ENCODE assay signal across 30 cellular contexts in genomic region chr7:41065663-41066062, GRCh38.
A peak's percentile ranks its signal among the peaks of the same experiment; 100 is the strongest.
DNase-seq lines count a peak whose midpoint lies in the region; ATAC-seq, FAIRE-seq and TF ChIP-seq lines count a peak whose summit lies in the region.
"Had no signal": no experiment of that assay in that cellular context is flagged by ENCODE, and none has a peak within 500 bp of the region (broad histone marks: within the 10 kb centered on the region; RNA-seq: fewer than 3 reads in every experiment).

No MANE protein-coding gene starts in this region.

- H3K36me3 ChIP-seq in bronchial epithelial cell (ENCODE audit: control insufficient read depth, insufficient read depth, low read length) (no peaks in the 10 kb centered on the region), trophoblast cell (ENCODE audit: control insufficient read depth in 1 of 2, insufficient read depth in 2 of 2, low read length in 2 of 2) (no peaks in the 10 kb centered on the region), uterus (no peaks in the 10 kb centered on the region), upper lobe of left lung (no peaks in the 10 kb centered on the region)
- H3K36me3 ChIP-seq: MG63, neural progenitor cell, right atrium auricular region, suprapubic skin, vagina had no signal

- no peak overlapping the region for H3K9ac ChIP-seq in trophoblast cell (ENCODE audit: low read length)
- H3K9ac ChIP-seq: neural progenitor cell, parathyroid adenoma had no signal

- no peak for FAIRE-seq in bronchial epithelial cell (lab: Jason Lieb, UNC)
- FAIRE-seq: endometrium, G401.6, HTR-8/SVneo had no signal

- H3K4me3 ChIP-seq in bronchial epithelial cell (ENCODE audit: low read depth, low read length) (no peak overlapping the region), trophoblast cell (ENCODE audit: low read depth, low read length) (no peak overlapping the region), uterus (no peak overlapping the region), upper lobe of left lung (no peak overlapping the region)
- H3K4me3 ChIP-seq: MG63, neural progenitor cell, right atrium auricular region, smooth muscle cell, suprapubic skin, vagina had no signal

- no peak for TF ChIP-seq CTCF in Calu3 (IDR thresholded peaks at IDR 0.05; ENCODE audit: unreplicated experiment)
- TF ChIP-seq CTCF in bronchial epithelial cell (IDR thresholded peaks at IDR 0.05; ENCODE audit: insufficient read depth, low read length, severe bottlenecking): no peak
- no peak for TF ChIP-seq CTCF in uterus (IDR thresholded peaks at IDR 0.05)
- no peak for TF ChIP-seq CTCF in upper lobe of left lung (IDR thresholded peaks at IDR 0.05)

- DNase-seq in Calu3: peak; percentile 53
- peak; percentile 74 for DNase-seq in NCI-H2029 (lab: John Stamatoyannopoulos, UW)
- DNase-seq in bronchial epithelial cell (ENCODE audit: low read depth): peak; percentile 85
- no peak for DNase-seq in trophoblast cell
- DNase-seq in amygdala (lab: John Stamatoyannopoulos, UW): no peak
- DNase-seq in uterus: no peak
- DNase-seq in upper lobe of left lung: no peak
- no peak for DNase-seq in immature natural killer cell
- DNase-seq: ACHN; activated CD8-positive, alpha-beta T cell treated with anti-CD3 and anti-CD28 coated beads for 36 hours; activated naive CD4-positive, alpha-beta T cell treated with anti-CD3 and anti-CD28 coated beads for 36 hours; CD8-positive, alpha-beta T cell; hippocampal formation; MG63; NCI-H1105 treated with DMSO at 0.1 percent for 48 hours; NCI-H187 treated with DMSO at 0.1 percent for 48 hours; NCI-H524 treated with DMSO at 0.1 percent for 48 hours; Right ventricle myocardium superior; stimulated activated naive CD4-positive, alpha-beta T cell had no signal

- H3K27ac Mint-ChIP-seq in Calu3 (ENCODE audit: unreplicated experiment): peak overlapping the region; percentile 40
- H3K27ac Mint-ChIP-seq in immature natural killer cell: no peak overlapping the region
- H3K27ac Mint-ChIP-seq: activated CD8-positive, alpha-beta T cell treated with anti-CD3 and anti-CD28 coated beads for 36 hours; activated naive CD4-positive, alpha-beta T cell treated with anti-CD3 and anti-CD28 coated beads for 36 hours; B cell; CD8-positive, alpha-beta T cell; neural progenitor cell had no signal

- H3K79me2 ChIP-seq in trophoblast cell (ENCODE audit: control insufficient read depth, insufficient read depth, low read length, poor library complexity): peaks cover 2% of the 10 kb centered on the region
- H3K79me2 ChIP-seq: parathyroid adenoma had no signal

- H2BK5ac ChIP-seq in trophoblast cell (ENCODE audit: low read depth, low read length, poor library complexity): no peak overlapping the region

- H3K4me2 ChIP-seq in trophoblast cell (ENCODE audit: low read length): no peak overlapping the region
- H3K4me2 ChIP-seq: neural progenitor cell, smooth muscle cell had no signal

- H3K4ac ChIP-seq in trophoblast cell (ENCODE audit: low read depth, low read length): no peak overlapping the region

- no peak overlapping the region for H4K91ac ChIP-seq in trophoblast cell (ENCODE audit: low read depth, low read length)

- no peak overlapping the region for H3K18ac ChIP-seq in trophoblast cell (ENCODE audit: low read length)

- no peaks in the 10 kb centered on the region for H3K27me3 ChIP-seq in bronchial epithelial cell (ENCODE audit: control insufficient read depth, insufficient read depth, low read length)
- no peaks in the 10 kb centered on the region for H3K27me3 ChIP-seq in trophoblast cell (ENCODE audit: insufficient read depth, low read length)
- no peaks in the 10 kb centered on the region for H3K27me3 ChIP-seq in uterus
- H3K27me3 ChIP-seq in upper lobe of left lung: no peaks in the 10 kb centered on the region
- H3K27me3 ChIP-seq: MG63, neural progenitor cell, right atrium auricular region, suprapubic skin, vagina had no signal

- H4K8ac ChIP-seq in trophoblast cell (ENCODE audit: low read depth, low read length): no peak overlapping the region

- no peak for ATAC-seq in upper lobe of left lung (ENCODE audit: low FRiP score in 2 of 2)
- ATAC-seq: activated CD8-positive, alpha-beta T cell treated with anti-CD3 and anti-CD28 coated beads for 36 hours; CD8-positive, alpha-beta T cell; left lobe of liver had no signal

- H3K79me1 ChIP-seq in trophoblast cell (ENCODE audit: low read length): peaks cover 2% of the 10 kb centered on the region

- no peaks in the 10 kb centered on the region for H3K4me1 ChIP-seq in trophoblast cell (ENCODE audit: control insufficient read depth in 1 of 2, insufficient read depth in 2 of 2, low read length in 2 of 2)
- H3K4me1 ChIP-seq in uterus: no peaks in the 10 kb centered on the region
- no peaks in the 10 kb centered on the region for H3K4me1 ChIP-seq in upper lobe of left lung
- H3K4me1 ChIP-seq: neural progenitor cell, parathyroid adenoma, right atrium auricular region, suprapubic skin, vagina had no signal

- no peaks in the 10 kb centered on the region for H3K9me3 Mint-ChIP-seq in Calu3 (ENCODE audit: low read depth, unreplicated experiment)
- H3K9me3 Mint-ChIP-seq in immature natural killer cell: peaks cover 0 to 15% (median 5%) of the 10 kb centered on the region in 6 donors
- H3K9me3 Mint-ChIP-seq: activated CD8-positive, alpha-beta T cell treated with anti-CD3 and anti-CD28 coated beads for 36 hours; activated naive CD4-positive, alpha-beta T cell treated with anti-CD3 and anti-CD28 coated beads for 36 hours; neural progenitor cell had no signal

- H3K27me3 Mint-ChIP-seq in Calu3 (ENCODE audit: unreplicated experiment) (no peaks in the 10 kb centered on the region), immature natural killer cell (ENCODE audit: low read depth in 3 of 3) (no peaks in the 10 kb centered on the region)
- H3K27me3 Mint-ChIP-seq: activated CD8-positive, alpha-beta T cell treated with anti-CD3 and anti-CD28 coated beads for 36 hours; B cell had no signal

- TF ChIP-seq POLR2A in uterus (IDR thresholded peaks at IDR 0.05) (no peak), upper lobe of left lung (IDR thresholded peaks at IDR 0.05) (no peak)

- H3K36me3 Mint-ChIP-seq in Calu3 (ENCODE audit: insufficient read depth, unreplicated experiment) (no peaks in the 10 kb centered on the region), immature natural killer cell (no peaks in the 10 kb centered on the region)
- H3K36me3 Mint-ChIP-seq: CD8-positive, alpha-beta T cell; neural progenitor cell had no signal

- H3K14ac ChIP-seq in trophoblast cell (ENCODE audit: low read length): no peak overlapping the region

- H3K9me3 ChIP-seq in trophoblast cell (ENCODE audit: insufficient read depth, low read depth, low read length): peaks cover 5% of the 10 kb centered on the region
- H3K9me3 ChIP-seq in uterus: no peaks in the 10 kb centered on the region
- no peaks in the 10 kb centered on the region for H3K9me3 ChIP-seq in upper lobe of left lung
- H3K9me3 ChIP-seq: MG63, right atrium auricular region, suprapubic skin, vagina had no signal

- no TSS peak for BruUV-seq in Calu3 (replicated peaks; lab: Mats Ljungman, UMichigan)

- H2AK5ac ChIP-seq in trophoblast cell (ENCODE audit: low read length): no peak overlapping the region

- CTCF ChIA-PET in Calu3 (lab: Charles Lee): interaction anchor here (0.6 to 0.9 kb wide), 2 partner anchors 18 to 638 kb away, joined by 3 to 4 read pairs; no protein-coding TSS in a partner anchor

- no peak overlapping the region for H4K12ac ChIP-seq in trophoblast cell (ENCODE audit: low read depth, low read length)

- intact Hi-C loops in Calu3 (cut with micrococcal nuclease; ENCODE audit: unreplicated experiment) (no loop called here), uterus (cut with DNase I; ENCODE audit: low total_unique reads) (no loop called here)

- H3K27ac ChIP-seq in trophoblast cell (ENCODE audit: low read depth, low read length) (no peak overlapping the region), uterus (no peak overlapping the region), upper lobe of left lung (no peak overlapping the region)
- H3K27ac ChIP-seq: neural progenitor cell, parathyroid adenoma, right atrium auricular region, vagina had no signal

- H3K4me3 Mint-ChIP-seq in Calu3 (ENCODE audit: low read depth, unreplicated experiment): no peak overlapping the region
- H3K4me3 Mint-ChIP-seq in immature natural killer cell: no peak overlapping the region
- H3K4me3 Mint-ChIP-seq: activated CD8-positive, alpha-beta T cell treated with anti-CD3 and anti-CD28 coated beads for 36 hours; activated naive CD4-positive, alpha-beta T cell treated with anti-CD3 and anti-CD28 coated beads for 36 hours; B cell; CD8-positive, alpha-beta T cell; neural progenitor cell had no signal

- WGBS in trophoblast cell (ENCODE audit: extremely low coverage, insufficient coverage, insufficient read length): no CpG with 5 or more reads among the region's 4 CpGs
- 87 to 91% methylated on average over 4 of the region's 4 CpGs for WGBS in upper lobe of left lung, 2 donors

- H2BK120ac ChIP-seq in trophoblast cell (ENCODE audit: insufficient read depth, low read length, poor library complexity): no peak overlapping the region

- H3K4me1 Mint-ChIP-seq in Calu3 (ENCODE audit: low read depth, unreplicated experiment) (peaks cover 25% of the 10 kb centered on the region), immature natural killer cell (no peaks in the 10 kb centered on the region)
- H3K4me1 Mint-ChIP-seq: B cell, neural progenitor cell had no signal

- no peak overlapping the region for H3K23ac ChIP-seq in trophoblast cell (ENCODE audit: low read length)

- no peak for TF ChIP-seq EP300 in upper lobe of left lung (IDR thresholded peaks at IDR 0.05)

- H2AFZ ChIP-seq in trophoblast cell (ENCODE audit: insufficient read depth, low read length, poor library complexity): no peak overlapping the region
- H2AFZ ChIP-seq: neural progenitor cell, parathyroid adenoma had no signal

- peak overlapping the region; percentile 23 for H2BK12ac ChIP-seq in trophoblast cell (ENCODE audit: low read length)

Comparison
In these comparisons a context has a peak if more than half of its experiments do, and no peak if none do; other contexts are left out.
1. DNase-seq: peak in Calu3 (single experiment), NCI-H2029 (single experiment) and bronchial epithelial cell (single experiment); none in trophoblast cell (0 of 2), amygdala (0 of 56), uterus (0 of 2), upper lobe of left lung (0 of 2) and immature natural killer cell (0 of 3).